ENCODE assay signal across 14 cellular contexts in genomic region chr7:821688-822087, GRCh38. TPM values are rescaled to one million over a fixed set of nuclear protein-coding genes. Genes with fewer than 3 reads are reported as not detected.
DNase-seq lines count a peak whose midpoint lies in the region; ATAC-seq and TF ChIP-seq lines count a peak whose summit lies in the region.
"Had no signal": no experiment of that assay in that cellular context is flagged by ENCODE, and none has a peak within 500 bp of the region (broad histone marks: within the 10 kb centered on the region; RNA-seq: fewer than 3 reads in every experiment).

No MANE protein-coding gene starts in this region.

- H3K4me1 ChIP-seq in esophagus muscularis mucosa (peaks cover 78 to 97% (median 94%) of the 10 kb centered on the region in 4 donors), lung (ENCODE audit: control insufficient read depth in 2 of 2, insufficient read depth in 2 of 2, low read length in 2 of 2) (peaks cover 17 to 21% of the 10 kb centered on the region in 2 donors), transverse colon (peaks cover 17 to 66% (median 39%) of the 10 kb centered on the region in 4 donors)

- H3K36me3 ChIP-seq in esophagus muscularis mucosa (peaks cover 0 to 7% (median 0%) of the 10 kb centered on the region in 4 donors), lung (ENCODE audit: control insufficient read depth in 2 of 2, insufficient read depth in 2 of 2, low read length in 2 of 2) (peaks cover 0 to 5% of the 10 kb centered on the region in 2 donors), transverse colon (no peaks in the 10 kb centered on the region)

- in situ Hi-C loops in transverse colon (cut with MboI; ENCODE audit: low pct_ligation_motif_present in 1 of 4, low pct_unique_long_range_greater_than_20kb in 1 of 4, low sequenced_read_pairs in 3 of 4), result no loop called here

- 28% methylated on average over 11 of the region's 11 CpGs for WGBS in esophagus muscularis mucosa
- WGBS in lung, 2 donors, result 74 to 76% methylated on average over 11 of the region's 11 CpGs
- WGBS in transverse colon (ENCODE audit: low coverage in 1 of 2), 2 donors, result 59 to 67% methylated on average over 1 to 11 of the region's 11 CpGs

- DNase-seq in NCI-H2227 (lab: John Stamatoyannopoulos, UW; ENCODE audit: unreplicated experiment) (peak; percentile 25), NCI-H2227 treated with DMSO at 0.1 percent for 48 hours (lab: John Stamatoyannopoulos, UW) (no peak), esophagus muscularis mucosa (ENCODE audit: extremely low spot score) (no peak), lung (ENCODE audit: low spot score) (no peak), transverse colon (no peak), SK-N-DZ (ENCODE audit: low spot score) (no peak)
- DNase-seq in activated CD4-positive, alpha-beta T cell treated with anti-CD3 and anti-CD28 coated beads for 4 hours, result no peak
- DNase-seq: activated naive CD8-positive, alpha-beta T cell treated with anti-CD3 and anti-CD28 coated beads, Interleukin-2, amount 50 U/mL, for 24 hours; Calu3; hippocampal formation; NCI-H510A treated with DMSO at 0.1 percent for 48 hours; upper lobe of left lung had no signal

- no peak for ATAC-seq in lung (ENCODE audit: insufficient read depth, low FRiP score)
- no peak for ATAC-seq in GM18873 (IDR thresholded peaks at IDR 0.05; ENCODE audit: low FRiP score, unreplicated experiment)
- ATAC-seq: activated naive CD8-positive, alpha-beta T cell treated with anti-CD3 and anti-CD28 coated beads, Interleukin-2, amount 50 U/mL, for 24 hours had no signal

- H3K27ac ChIP-seq in esophagus muscularis mucosa (replicated peaks in 1 of 4) (peak overlapping the region; percentile 72 to 91 (median 84)), lung (ENCODE audit: low read depth in 1 of 2, low read length in 1 of 2) (peak overlapping the region; percentile 30 to 35), transverse colon (peak overlapping the region; percentile 38 to 67 (median 58))
- H3K27ac ChIP-seq: VCaP had no signal

- H3K4me3 ChIP-seq in esophagus muscularis mucosa (no peak overlapping the region), lung (no peak overlapping the region), transverse colon (no peak overlapping the region)
- H3K4me3 ChIP-seq: upper lobe of left lung had no signal

- H3K9me3 ChIP-seq in esophagus muscularis mucosa, result no peaks in the 10 kb centered on the region
- H3K9me3 ChIP-seq in lung (ENCODE audit: control insufficient read depth in 2 of 2, insufficient read depth in 1 of 2, low read length in 1 of 2), result no peaks in the 10 kb centered on the region
- no peaks in the 10 kb centered on the region for H3K9me3 ChIP-seq in transverse colon
- H3K9me3 ChIP-seq: upper lobe of left lung had no signal

- intact Hi-C loops in esophagus muscularis mucosa (cut with DNase I) (no loop called here), transverse colon (cut with DNase I; ENCODE audit: low total_unique reads) (no loop called here)

- TF ChIP-seq POLR2A in esophagus muscularis mucosa (IDR thresholded peaks at IDR 0.05; ENCODE audit: low read depth) (no peak), transverse colon (IDR thresholded peaks at IDR 0.05) (no peak)

- H3K27me3 ChIP-seq in esophagus muscularis mucosa (no peaks in the 10 kb centered on the region), lung (ENCODE audit: control insufficient read depth, insufficient read depth) (no peaks in the 10 kb centered on the region), transverse colon (no peaks in the 10 kb centered on the region)
- H3K27me3 ChIP-seq: upper lobe of left lung had no signal

- TF ChIP-seq CTCF in esophagus muscularis mucosa (IDR thresholded peaks at IDR 0.05) (peak; percentile 33 to 46 (median 38)), lung (IDR thresholded peaks at IDR 0.05; ENCODE audit: control extremely low read depth, extremely low read depth) (no peak), transverse colon (IDR thresholded peaks at IDR 0.05) (no peak)

- no peak for TF ChIP-seq EP300 in esophagus muscularis mucosa (IDR thresholded peaks at IDR 0.05)
- TF ChIP-seq EP300 in transverse colon (IDR thresholded peaks at IDR 0.05; ENCODE audit: low read depth), result no peak

RNA-seq across cellular contexts. Expression of gene SUN1, which starts 10.6 kb away (rescaled TPM):
- total RNA-seq in esophagus muscularis mucosa (100 to 1,000 TPM; 132 to 149 (median 147) TPM), lung (100 to 1,000 TPM; 133 to 349 TPM), transverse colon (100 to 1,000 TPM in 3 of 4 donors, 10 to 100 TPM in 1; 92.7 to 569 (median 162) TPM)
- polyA plus RNA-seq in lung, result 10 to 100 TPM; 69.6 to 74.4 TPM
- 120 and 153 TPM in 2 replicates for polyA plus RNA-seq in SK-N-DZ (2014; cell fraction: cytosol; rRNA removed)
- 448 and 810 TPM in 2 replicates for polyA plus RNA-seq in SK-N-DZ (2014; cell fraction: nucleus; rRNA removed)

RNA-seq across cellular contexts. Expression of gene GET4, which starts 54.7 kb away (rescaled TPM):
- total RNA-seq in esophagus muscularis mucosa (10 to 100 TPM; 24.7 to 41.3 (median 35.2) TPM), lung (10 to 100 TPM; 34.1 to 39.9 TPM), transverse colon (100 to 1,000 TPM in 2 of 4 donors, 10 to 100 TPM in 2; 49.4 to 116 (median 85.2) TPM)
- polyA plus RNA-seq in lung, result 10 to 100 TPM; 40.1 to 41.8 TPM
- 58.8 and 60.9 TPM in 2 replicates for polyA plus RNA-seq in SK-N-DZ (2014; cell fraction: cytosol; rRNA removed)
- polyA plus RNA-seq in SK-N-DZ (2014; cell fraction: nucleus; rRNA removed), result 132 and 195 TPM in 2 replicates

Comparison
In these comparisons a context has a peak if more than half of its experiments do, and no peak if none do; other contexts are left out.
1. H3K27ac ChIP-seq: peak in every context shown above with its lines; median percentile 84 in esophagus muscularis mucosa; 58 in transverse colon; 32 in lung.
2. CTCF ChIP-seq: peak in esophagus muscularis mucosa (3 of 3); none in lung (single experiment) and transverse colon (0 of 5).